ENCODE assay signal across 19 cellular contexts in genomic region chr1:18062180-18062579, GRCh38. TPM values are rescaled to one million over a fixed set of nuclear protein-coding genes. Genes with fewer than 3 reads are reported as not detected.
"Had no signal": no experiment of that assay in that cellular context is flagged by ENCODE, and none has a peak within 500 bp of the region (broad histone marks: within the 10 kb centered on the region; RNA-seq: fewer than 3 reads in every experiment).

No MANE protein-coding gene starts in this region.

- H3K4me1 Mint-ChIP-seq: activated naive CD4-positive, alpha-beta T cell treated with anti-CD3 and anti-CD28 coated beads, Interleukin-2, amount 10 ng/mL, durations not matched to agents 7 days and 5 days; nephron had no signal

- H3K4me3 Mint-ChIP-seq: activated naive CD4-positive, alpha-beta T cell treated with anti-CD3 and anti-CD28 coated beads, Interleukin-2, amount 10 ng/mL, durations not matched to agents 7 days and 5 days; nephron had no signal

- H3K36me3 ChIP-seq: ascending aorta, breast epithelium, gastroesophageal sphincter, sigmoid colon, spleen, stomach, thoracic aorta, upper lobe of right lung had no signal

- H3K4me1 ChIP-seq: ascending aorta, breast epithelium, gastroesophageal sphincter, sigmoid colon, spleen, upper lobe of right lung had no signal

- H3K4me3 ChIP-seq: ascending aorta, breast epithelium, gastroesophageal sphincter, sigmoid colon, spleen, stomach, thoracic aorta, upper lobe of right lung had no signal

- H3K36me3 Mint-ChIP-seq: activated naive CD4-positive, alpha-beta T cell treated with anti-CD3 and anti-CD28 coated beads, Interleukin-2, amount 10 ng/mL, durations not matched to agents 7 days and 5 days had no signal

- ATAC-seq: gastroesophageal sphincter, left ventricle myocardium superior, upper lobe of right lung had no signal

- H3K27me3 ChIP-seq: ascending aorta had no signal

- H3K27ac Mint-ChIP-seq: activated naive CD4-positive, alpha-beta T cell treated with anti-CD3 and anti-CD28 coated beads, Interleukin-2, amount 10 ng/mL, durations not matched to agents 7 days and 5 days; activated T-helper 2 cell treated with anti-CD3 and anti-CD28 coated beads, Interferon-gamma antibody, Interleukin-2, Interleukin-4, amounts not matched to agents 10 μg/mL and 5 μg/mL and 100 μg/mL, durations not matched to agents 14 hours and 24 hours and 36 hours; nephron had no signal

- H3K27ac ChIP-seq: ascending aorta, breast epithelium, gastroesophageal sphincter, sigmoid colon, spleen, stomach, thoracic aorta, upper lobe of right lung had no signal

- DNase-seq: activated naive CD4-positive, alpha-beta T cell treated with anti-CD3 and anti-CD28 coated beads, Interleukin-2, amount 10 ng/mL, durations not matched to agents 7 days and 5 days; dermis blood vessel endothelial cell; kidney; left ventricle myocardium superior; sigmoid colon; spleen; stimulated activated CD4-positive, alpha-beta T cell treated with anti-CD3 and anti-CD28 coated beads, Interleukin-2, amount 100 ng/mL, for 24 hours; stomach; upper lobe of right lung had no signal

- H3K9me3 ChIP-seq: ascending aorta, breast epithelium, thoracic aorta, upper lobe of right lung had no signal

RNA-seq across cellular contexts. Expression of gene IGSF21, which starts 45.4 kb away (rescaled TPM):
- total RNA-seq: activated CD8-positive, alpha-beta memory T cell treated with anti-CD3 and anti-CD28 coated beads for 36 hours; activated T-helper 2 cell treated with anti-CD3 and anti-CD28 coated beads, Interferon-gamma antibody, Interleukin-2, Interleukin-4, amounts not matched to agents 10 μg/mL and 5 μg/mL and 100 μg/mL, durations not matched to agents 14 hours and 24 hours and 36 hours; dermis blood vessel endothelial cell; osteocyte; pulmonary artery endothelial cell; T-helper 2 cell treated with Interferon-gamma antibody and Interleukin-4, amounts not matched to agents 100 ng/mL and 5 ng/mL, for 36 hours had no signal
